ENCODE assay signal across 20 cellular contexts in the genomic region with DNA sequence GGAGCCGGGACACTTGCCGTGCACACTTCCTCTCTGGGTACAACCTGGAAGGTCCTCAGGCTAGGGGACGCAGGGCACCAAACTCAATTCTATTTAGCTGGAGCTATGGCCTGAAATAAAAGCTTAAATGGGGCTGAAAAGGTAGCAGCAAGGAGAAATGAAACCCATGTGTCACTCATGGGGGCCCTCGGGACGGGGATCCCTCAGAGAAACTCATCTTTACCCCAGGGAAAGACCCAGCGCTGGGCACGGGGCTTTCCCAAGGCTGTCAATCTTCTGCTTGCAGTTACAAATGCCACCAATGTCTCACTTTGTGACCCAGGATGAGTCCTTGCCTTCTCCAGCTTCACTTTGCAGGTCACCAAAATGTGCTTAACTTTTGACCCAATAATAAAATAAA. TPM values are rescaled to one million over a fixed set of nuclear protein-coding genes. Genes with fewer than 3 reads are reported as not detected.
DNase-seq lines count a peak whose midpoint lies in the region; ATAC-seq, FAIRE-seq and TF ChIP-seq lines count a peak whose summit lies in the region.
"Had no signal": no experiment of that assay in that cellular context is flagged by ENCODE, and none has a peak within 500 bp of the region (broad histone marks: within the 10 kb centered on the region; RNA-seq: fewer than 3 reads in every experiment).

No MANE protein-coding gene starts in this region.

- H3K4me3 ChIP-seq in BLaER1 (no peak overlapping the region), sigmoid colon (no peak overlapping the region), pancreas (no peak overlapping the region)
- H3K4me3 ChIP-seq: adrenal gland, SJCRH30, skin epidermis had no signal

- no peak for TF ChIP-seq CTCF in GM13977 (IDR thresholded peaks at IDR 0.05; ENCODE audit: extremely low read depth, insufficient read depth, missing control alignments)
- TF ChIP-seq CTCF in sigmoid colon (IDR thresholded peaks at IDR 0.05), result no peak
- TF ChIP-seq CTCF in pancreas (IDR thresholded peaks at IDR 0.05), result no peak

- peaks cover 27% of the 10 kb centered on the region for H3K4me1 Mint-ChIP-seq in activated naive CD8-positive, alpha-beta T cell treated with anti-CD3 and anti-CD28 coated beads, Interleukin-2, amount 50 U/mL, for 24 hours

- no peak overlapping the region for H3K27ac Mint-ChIP-seq in activated naive CD8-positive, alpha-beta T cell treated with anti-CD3 and anti-CD28 coated beads, Interleukin-2, amount 50 U/mL, for 24 hours
- H3K27ac Mint-ChIP-seq: CD4-positive, alpha-beta T cell; natural killer cell treated with Interleukin-12 subunit alpha and Interleukin-12 subunit beta and Interleukin-15 and Interleukin-18, amount 100 ng/mL, for 72 hours; stimulated activated naive CD8-positive, alpha-beta T cell treated with anti-CD3 and anti-CD28 coated beads, Interleukin-15, Interleukin-2, amounts not matched to agents 100 ng/mL and 50 ng/mL, for 24 hours had no signal

- WGBS in sigmoid colon, 2 donors, result 58 to 74% methylated on average over 7 of the region's 7 CpGs
- WGBS in pancreas, 2 donors, result 72 to 75% methylated on average over 7 of the region's 7 CpGs

- peak overlapping the region; percentile 62 for H3K4me2 ChIP-seq in BLaER1

- H3K36me3 ChIP-seq in BLaER1, result no peaks in the 10 kb centered on the region
- H3K36me3 ChIP-seq in sigmoid colon, result no peaks in the 10 kb centered on the region
- H3K36me3 ChIP-seq in pancreas, result no peaks in the 10 kb centered on the region
- H3K36me3 ChIP-seq: adrenal gland, SJCRH30 had no signal

- H3K27me3 ChIP-seq in BLaER1, result no peaks in the 10 kb centered on the region
- H3K27me3 ChIP-seq in sigmoid colon, result no peaks in the 10 kb centered on the region
- H3K27me3 ChIP-seq in pancreas, result no peaks in the 10 kb centered on the region
- H3K27me3 ChIP-seq: adrenal gland, SJCRH30 had no signal

- TF ChIP-seq EP300 in sigmoid colon (IDR thresholded peaks at IDR 0.05), result no peak

- ATAC-seq in HG02610 (IDR thresholded peaks at IDR 0.05; ENCODE audit: unreplicated experiment) (peak; percentile 87), pancreas (no peak)
- peak; percentile 84 for ATAC-seq in activated naive CD8-positive, alpha-beta T cell treated with anti-CD3 and anti-CD28 coated beads, Interleukin-2, amount 50 U/mL, for 24 hours
- ATAC-seq: natural killer cell treated with Interleukin-12 subunit alpha and Interleukin-12 subunit beta and Interleukin-15 and Interleukin-18, amount 100 ng/mL, for 72 hours had no signal

- H3K27ac ChIP-seq in BLaER1 (no peak overlapping the region), sigmoid colon (no peak overlapping the region), pancreas (no peak overlapping the region)
- H3K27ac ChIP-seq: adrenal gland, SJCRH30, skin epidermis had no signal

- H3K4me1 ChIP-seq in BLaER1 (peaks cover 58% of the 10 kb centered on the region), sigmoid colon (no peaks in the 10 kb centered on the region), pancreas (no peaks in the 10 kb centered on the region)
- H3K4me1 ChIP-seq: adrenal gland had no signal

- H3K9me3 Mint-ChIP-seq in activated naive CD8-positive, alpha-beta T cell treated with anti-CD3 and anti-CD28 coated beads, Interleukin-2, amount 50 U/mL, for 24 hours, result no peaks in the 10 kb centered on the region
- H3K9me3 Mint-ChIP-seq: CD4-positive, alpha-beta T cell; natural killer cell treated with Interleukin-12 subunit alpha and Interleukin-12 subunit beta and Interleukin-15 and Interleukin-18, amount 100 ng/mL, for 72 hours; stimulated activated naive CD8-positive, alpha-beta T cell treated with anti-CD3 and anti-CD28 coated beads, Interleukin-15, Interleukin-2, amounts not matched to agents 100 ng/mL and 50 ng/mL, for 24 hours had no signal

- no peak for TF ChIP-seq POLR2A in sigmoid colon (IDR thresholded peaks at IDR 0.05)

- no peaks in the 10 kb centered on the region for H3K36me3 Mint-ChIP-seq in activated naive CD8-positive, alpha-beta T cell treated with anti-CD3 and anti-CD28 coated beads, Interleukin-2, amount 50 U/mL, for 24 hours (ENCODE audit: low read depth)
- H3K36me3 Mint-ChIP-seq: natural killer cell treated with Interleukin-12 subunit alpha and Interleukin-12 subunit beta and Interleukin-15 and Interleukin-18, amount 100 ng/mL, for 72 hours had no signal

- H3K9me3 ChIP-seq in BLaER1, result no peaks in the 10 kb centered on the region
- H3K9me3 ChIP-seq in sigmoid colon, result no peaks in the 10 kb centered on the region
- H3K9me3 ChIP-seq in pancreas, result no peaks in the 10 kb centered on the region
- H3K9me3 ChIP-seq: adrenal gland, SJCRH30 had no signal

- no peak overlapping the region for H3K9ac ChIP-seq in BLaER1

- no peaks in the 10 kb centered on the region for H4K20me1 ChIP-seq in BLaER1

- intact Hi-C loops in sigmoid colon (cut with DNase I) (no loop called here), pancreas (cut with DNase I) (no loop called here), cardiac septum (cut with DNase I) (no loop called here)

- no peak overlapping the region for H3K4me3 Mint-ChIP-seq in activated naive CD8-positive, alpha-beta T cell treated with anti-CD3 and anti-CD28 coated beads, Interleukin-2, amount 50 U/mL, for 24 hours
- H3K4me3 Mint-ChIP-seq: CD4-positive, alpha-beta T cell; natural killer cell treated with Interleukin-12 subunit alpha and Interleukin-12 subunit beta and Interleukin-15 and Interleukin-18, amount 100 ng/mL, for 72 hours; stimulated activated naive CD8-positive, alpha-beta T cell treated with anti-CD3 and anti-CD28 coated beads, Interleukin-15, Interleukin-2, amounts not matched to agents 100 ng/mL and 50 ng/mL, for 24 hours had no signal

- DNase-seq in GM13977 (ENCODE audit: low spot score) (peak; percentile 66), sigmoid colon (no peak), pancreas (no peak), DMS 273 (lab: John Stamatoyannopoulos, UW; ENCODE audit: unreplicated experiment) (no peak), cardiac septum (ENCODE audit: low spot score) (no peak)
- peak; percentile 70 for DNase-seq in activated naive CD8-positive, alpha-beta T cell treated with anti-CD3 and anti-CD28 coated beads, Interleukin-2, amount 50 U/mL, for 24 hours
- DNase-seq: activated CD4-positive, alpha-beta T cell treated with anti-CD3 and anti-CD28 coated beads for 4 hours; adrenal gland; CD4-positive, alpha-beta T cell; effector CD4-positive, alpha-beta T cell; GDM1; NCI-H146; NCI-H774; SJCRH30 had no signal

- H3K27me3 Mint-ChIP-seq in activated naive CD8-positive, alpha-beta T cell treated with anti-CD3 and anti-CD28 coated beads, Interleukin-2, amount 50 U/mL, for 24 hours, result peaks cover 18% of the 10 kb centered on the region

- FAIRE-seq in pancreas (lab: Jason Lieb, UNC), result no peak
- FAIRE-seq: HTR-8/SVneo had no signal

- in situ Hi-C loops in GM13977 (cut with MboI; ENCODE audit: low pct_unique_long_range_greater_than_20kb, low sequenced_read_pairs, unreplicated experiment), result loop anchor here (25.0 kb wide), 1 partner anchor 188 kb away; a partner anchor contains a TSS

RNA-seq across cellular contexts. Expression of a gene that starts 16.5 kb away (rescaled TPM):
- total RNA-seq in sigmoid colon, result 1 to 10 TPM; 1.1 to 2.6 (median 1.8) TPM
- polyA plus RNA-seq in sigmoid colon, result 1 to 10 TPM in 1 of 3 donors, under 1 TPM in 2; 0.60 to 2.9 (median 0.69) TPM
- total RNA-seq in pancreas, result 1 to 10 TPM in 2 of 6 donors, under 1 TPM in 4; 0.31 to 1.8 (median 0.52) TPM
- 1 to 10 TPM; 2.1 to 2.9 TPM for polyA plus RNA-seq in pancreas
- 4.3 TPM for total RNA-seq in cardiac septum

Comparison
In these comparisons a context has a peak if more than half of its experiments do, and no peak if none do; other contexts are left out.
1. DNase-seq: peak in GM13977 (single experiment) and activated naive CD8-positive, alpha-beta T cell treated with anti-CD3 and anti-CD28 coated beads, Interleukin-2, amount 50 U/mL, for 24 hours (single experiment); none in sigmoid colon (single experiment), pancreas (0 of 6), DMS 273 (single experiment) and cardiac septum (single experiment).
2. ATAC-seq: peak in HG02610 (single experiment) and activated naive CD8-positive, alpha-beta T cell treated with anti-CD3 and anti-CD28 coated beads, Interleukin-2, amount 50 U/mL, for 24 hours (single experiment); none in pancreas (0 of 4).